ENCODE assay signal across 8 cellular contexts in genomic region chr19:14080887-14081796, GRCh38. TPM values are rescaled to one million over a fixed set of nuclear protein-coding genes. Genes with fewer than 3 reads are reported as not detected.
DNase-seq lines count a peak whose midpoint lies in the region; ATAC-seq and TF ChIP-seq lines count a peak whose summit lies in the region.

No MANE protein-coding gene starts in this region.

- H3K36me3 Mint-ChIP-seq in CD4-positive, alpha-beta T cell (ENCODE audit: low read depth), result no peaks in the 10 kb centered on the region
- H3K36me3 Mint-ChIP-seq in activated CD4-positive, alpha-beta memory T cell treated with anti-CD3 and anti-CD28 coated beads for 36 hours, result no peaks in the 10 kb centered on the region

- POLR2A ChIA-PET in CD4-positive, alpha-beta T cell (lab: Charles Lee), result interaction anchor here (0.6 to 3.0 kb wide), 14 partner anchors 9 to 1752 kb away, joined by 3 to 33 read pairs (median 4); partner anchors contain the start of genes ASF1B, DDX39A, IL27RA and PRKACA
- POLR2A ChIA-PET in activated CD4-positive, alpha-beta memory T cell treated with anti-CD3 and anti-CD28 coated beads for 36 hours (lab: Charles Lee), result interaction anchor here (0.9 to 2.2 kb wide), 7 partner anchors 10 to 219 kb away, joined by 3 to 7 read pairs (median 4); partner anchors contain the start of genes ASF1B, RFX1 and SAMD1

- no peak for TF ChIP-seq CTCF in CD4-positive, alpha-beta T cell (IDR thresholded peaks at IDR 0.05)
- peak in 1 of 4 donors; percentile 4 for TF ChIP-seq CTCF in right lobe of liver (IDR thresholded peaks at IDR 0.05)

- peak overlapping the region; percentile 93 to 96 for H3K9ac ChIP-seq in duodenal mucosa (ENCODE audit: low read depth in 1 of 2, low read length in 2 of 2)

- peaks cover 14% of the 10 kb centered on the region for H3K4me1 Mint-ChIP-seq in CD4-positive, alpha-beta T cell (ENCODE audit: low read depth)
- H3K4me1 Mint-ChIP-seq in activated CD4-positive, alpha-beta memory T cell treated with anti-CD3 and anti-CD28 coated beads for 36 hours (ENCODE audit: low read depth), result peaks cover 17% of the 10 kb centered on the region

- no peaks in the 10 kb centered on the region for H3K36me3 ChIP-seq in duodenal mucosa (ENCODE audit: control insufficient read depth in 1 of 2, insufficient read depth in 2 of 2, low read length in 2 of 2)
- H3K36me3 ChIP-seq in right lobe of liver, result no peaks in the 10 kb centered on the region

- H3K4me3 Mint-ChIP-seq in CD4-positive, alpha-beta T cell, result peak overlapping the region; percentile 91
- H3K4me3 Mint-ChIP-seq in activated CD4-positive, alpha-beta memory T cell treated with anti-CD3 and anti-CD28 coated beads for 36 hours, result peak overlapping the region; percentile 84

- peak overlapping the region; percentile 73 for H3K27ac Mint-ChIP-seq in CD4-positive, alpha-beta T cell
- H3K27ac Mint-ChIP-seq in activated CD4-positive, alpha-beta memory T cell treated with anti-CD3 and anti-CD28 coated beads for 36 hours, result peak overlapping the region; percentile 87

- TF ChIP-seq POLR2A in right lobe of liver (IDR thresholded peaks at IDR 0.05), result peak; percentile 87

- no peaks in the 10 kb centered on the region for H3K27me3 ChIP-seq in CD4-positive, alpha-beta T cell (ENCODE audit: control insufficient read depth, insufficient read depth, low read length)
- H3K27me3 ChIP-seq in duodenal mucosa (ENCODE audit: control insufficient read depth in 1 of 2, insufficient read depth in 2 of 2, low read length in 2 of 2), result no peaks in the 10 kb centered on the region
- H3K27me3 ChIP-seq in right lobe of liver, result no peaks in the 10 kb centered on the region

- DNase-seq in CD4-positive, alpha-beta T cell, result peak; percentile 98 to 99 (median 99)
- DNase-seq in NCI-H82 (lab: John Stamatoyannopoulos, UW) (peak; percentile 100), right lobe of liver (peak; percentile 98 to 99 (median 99))
- peak; percentile 99 for DNase-seq in activated CD4-positive, alpha-beta memory T cell treated with anti-CD3 and anti-CD28 coated beads for 36 hours
- DNase-seq in stimulated activated CD4-positive, alpha-beta T cell treated with anti-CD3 and anti-CD28 coated beads, Interleukin-4, amount 100 ng/mL, for 24 hours, result peak; percentile 100

- peak overlapping the region; percentile 87 to 90 for H3K4me3 ChIP-seq in duodenal mucosa (ENCODE audit: low read depth in 1 of 2, low read length in 2 of 2)
- H3K4me3 ChIP-seq in right lobe of liver, result peak overlapping the region; percentile 61 to 78 (median 73)

- no peaks in the 10 kb centered on the region for H3K9me3 ChIP-seq in CD4-positive, alpha-beta T cell (ENCODE audit: control insufficient read depth, low read length)
- H3K9me3 ChIP-seq in duodenal mucosa (ENCODE audit: control insufficient read depth in 1 of 2, low read length in 2 of 2), result no peaks in the 10 kb centered on the region
- no peaks in the 10 kb centered on the region for H3K9me3 ChIP-seq in right lobe of liver

- H3K27me3 Mint-ChIP-seq in CD4-positive, alpha-beta T cell, result no peaks in the 10 kb centered on the region
- peaks cover 2% of the 10 kb centered on the region for H3K27me3 Mint-ChIP-seq in activated CD4-positive, alpha-beta memory T cell treated with anti-CD3 and anti-CD28 coated beads for 36 hours

- ATAC-seq in CD4-positive, alpha-beta T cell (ENCODE audit: poor library complexity), result peak; percentile 94
- peak; percentile 78 for ATAC-seq in GM19452 (IDR thresholded peaks at IDR 0.05; ENCODE audit: unreplicated experiment)
- peak; percentile 63 for ATAC-seq in HG03575 (IDR thresholded peaks at IDR 0.05; ENCODE audit: extremely low read depth, insufficient number of reproducible peaks, low FRiP score, unreplicated experiment)
- ATAC-seq in right lobe of liver, result peak; percentile 91 to 96 (median 94)

- WGBS in right lobe of liver (ENCODE audit: insufficient coverage, low coverage, low lambda C conversion rate, missing lambda C conversion rate), result 0% methylated on average over 23 of the region's 50 CpGs

- CTCF ChIA-PET in CD4-positive, alpha-beta T cell (lab: Charles Lee), result interaction anchor here (0.8 to 4.6 kb wide), 5 partner anchors 9 to 267 kb away, joined by 3 to 26 read pairs (median 4); partner anchors contain the start of genes ASF1B and MISP3
- CTCF ChIA-PET in activated CD4-positive, alpha-beta memory T cell treated with anti-CD3 and anti-CD28 coated beads for 36 hours (lab: Charles Lee), result interaction anchor here (0.6 to 3.3 kb wide), 11 partner anchors 9 to 492 kb away, joined by 3 to 18 read pairs (median 4); partner anchors contain the start of genes ASF1B and MISP3

- intact Hi-C loops in CD4-positive, alpha-beta T cell (cut with DNase I, micrococcal nuclease), result loop anchor here (2.0 to 10.0 kb wide), 6 partner anchors 36 to 614 kb away; partner anchors contain the start of genes ASF1B (in 1 of the 2), C19orf53 (in 1 of the 2), DCAF15 (in 1 of the 2) and NDUFB7 (in 1 of the 2)
- intact Hi-C loops in activated CD4-positive, alpha-beta memory T cell treated with anti-CD3 and anti-CD28 coated beads for 36 hours (cut with micrococcal nuclease), result loop anchor here (1.0 to 10.0 kb wide), 6 partner anchors 9 to 306 kb away; partner anchors contain the start of genes ASF1B, C19orf53, DCAF15 and PRKACA
- intact Hi-C loops in right lobe of liver (cut with DNase I), result loop anchor here in 1 of 2 donors (10.0 kb wide), 1 partner anchor 54 kb away; the partner anchor contains the start of gene ASF1B

- H3K9me3 Mint-ChIP-seq in CD4-positive, alpha-beta T cell, result no peaks in the 10 kb centered on the region
- no peaks in the 10 kb centered on the region for H3K9me3 Mint-ChIP-seq in activated CD4-positive, alpha-beta memory T cell treated with anti-CD3 and anti-CD28 coated beads for 36 hours

- peaks cover 10 to 19% of the 10 kb centered on the region in 2 donors for H3K4me1 ChIP-seq in duodenal mucosa (ENCODE audit: control insufficient read depth in 1 of 2, insufficient read depth in 2 of 2, low read length in 2 of 2)
- peaks cover 0 to 25% (median 0%) of the 10 kb centered on the region in 4 donors for H3K4me1 ChIP-seq in right lobe of liver

- H3K27ac ChIP-seq in CD4-positive, alpha-beta T cell (ENCODE audit: low read depth, low read length), result peak overlapping the region; percentile 74
- H3K27ac ChIP-seq in duodenal mucosa (ENCODE audit: low read depth, low read length) (peak overlapping the region; percentile 88), right lobe of liver (peak overlapping the region; percentile 87 to 91 (median 88))

RNA-seq across cellular contexts. Expression of gene C19orf67, which starts 4.4 kb away (rescaled TPM):
- total RNA-seq in CD4-positive, alpha-beta T cell, result not detected
- not detected for total RNA-seq in activated CD4-positive, alpha-beta memory T cell treated with anti-CD3 and anti-CD28 coated beads for 36 hours
- total RNA-seq in right lobe of liver, result under 1 TPM in 1 of 6 experiments, not detected in 5; 0.27 TPM

RNA-seq across cellular contexts. Expression of gene MISP3, which starts 8.6 kb away (rescaled TPM):
- total RNA-seq in CD4-positive, alpha-beta T cell, result under 1 TPM; 0.39 to 0.49 TPM
- 1 to 10 TPM; 2.4 to 2.5 TPM for total RNA-seq in activated CD4-positive, alpha-beta memory T cell treated with anti-CD3 and anti-CD28 coated beads for 36 hours
- total RNA-seq in right lobe of liver, result 10 to 100 TPM in 1 of 6 experiments, 1 to 10 TPM in 5; 3.6 to 12.0 (median 6.1) TPM

RNA-seq across cellular contexts. Expression of gene SAMD1, which starts 9.4 kb away (rescaled TPM):
- total RNA-seq in CD4-positive, alpha-beta T cell, result 10 to 100 TPM; 29.4 to 30.1 TPM
- total RNA-seq in activated CD4-positive, alpha-beta memory T cell treated with anti-CD3 and anti-CD28 coated beads for 36 hours, result 10 to 100 TPM; 74.5 to 77.6 TPM
- 10 to 100 TPM in 5 of 6 experiments, 1 to 10 TPM in 1; 10.0 to 25.3 (median 15.6) TPM for total RNA-seq in right lobe of liver

RNA-seq across cellular contexts. Expression of gene PALM3, which starts 19.3 kb away (rescaled TPM):
- under 1 TPM in 1 of 2 experiments, not detected in 1; 0.25 TPM for total RNA-seq in CD4-positive, alpha-beta T cell
- total RNA-seq in activated CD4-positive, alpha-beta memory T cell treated with anti-CD3 and anti-CD28 coated beads for 36 hours, result not detected
- total RNA-seq in right lobe of liver, result 10 to 100 TPM in 4 of 6 experiments, 1 to 10 TPM in 2; 5.3 to 33.9 (median 17.0) TPM

RNA-seq across cellular contexts. Expression of gene PRKACA, which starts 36.4 kb away (rescaled TPM):
- 10 to 100 TPM; 27.4 to 29.8 TPM for total RNA-seq in CD4-positive, alpha-beta T cell
- total RNA-seq in activated CD4-positive, alpha-beta memory T cell treated with anti-CD3 and anti-CD28 coated beads for 36 hours, result 10 to 100 TPM; 64.3 to 65.6 TPM
- total RNA-seq in right lobe of liver, result 10 to 100 TPM; 54.8 to 87.5 (median 63.1) TPM

Comparison
In these comparisons a context has a peak if more than half of its experiments do, and no peak if none do; other contexts are left out.
1. Peak in every context shown above with its lines: DNase-seq, ATAC-seq, H3K4me3 ChIP-seq and H3K27ac ChIP-seq.